Comparison of ENCODE assay signal across 1 cellular context in the genomic region with DNA sequence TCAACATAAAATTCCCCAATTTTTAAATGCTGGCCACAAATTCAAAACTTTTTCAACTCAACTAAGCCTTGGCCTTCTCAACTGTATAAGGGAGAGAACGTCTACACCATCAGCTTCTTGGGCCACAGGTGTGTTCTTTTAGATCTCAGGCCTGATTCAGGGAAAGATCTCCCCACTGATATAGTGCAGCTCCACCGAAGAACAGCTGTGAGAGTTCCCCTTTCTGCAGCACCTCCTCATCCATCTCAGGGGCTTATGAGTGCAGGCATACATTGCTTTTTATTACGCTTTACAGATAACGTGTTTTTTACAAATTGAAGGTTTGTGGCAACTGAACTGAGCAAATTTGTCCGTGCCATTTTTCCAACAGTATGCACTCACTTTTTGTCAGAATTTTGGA.
TF ChIP-seq lines count a peak whose summit lies in the region.

No MANE protein-coding gene starts in this region.

TF ChIP-seq in K562, 482 proteins besides CTCF, POLR2A, EP300 and RAD21:
- no peak for TF ChIP-seq ARID4B (CRISPR knock-in tag; IDR thresholded peaks at IDR 0.05)
- no peak for TF ChIP-seq SIX5 (IDR thresholded peaks at IDR 0.05; ENCODE audit: borderline replicate concordance in 1 of 2, insufficient read depth in 1 of 2, low read depth in 1 of 2, low read length in 2 of 2)
- peak; percentile 10; the same call in 1 of the 2 replicates for TF ChIP-seq SPI1 (IDR thresholded peaks at IDR 0.05; ENCODE audit: borderline replicate concordance, low read depth, low read length)
TF ChIP-seq in K562: peak in this region for 1.
